Comparison of ENCODE assay signal across 8 cellular contexts in genomic region chr16:84526794-84527485, GRCh38. TPM values are rescaled to one million over a fixed set of nuclear protein-coding genes. Genes with fewer than 3 reads are reported as not detected.
DNase-seq lines count a peak whose midpoint lies in the region.

No MANE protein-coding gene starts in this region.

- H3K9me3 ChIP-seq in SJCRH30 (replicated peaks) (no peaks in the 10 kb centered on the region; the same call in 1 of the 2 replicates), neuronal stem cell (replicated peaks in 1 of 2; ENCODE audit: control insufficient read depth in 2 of 2, insufficient read depth in 1 of 2, low read depth in 1 of 2, low read length in 2 of 2) (peaks cover 16 to 18% of the 10 kb centered on the region in 2 donors)

- no peak overlapping the region for H3K4me3 ChIP-seq in ACC112 (ENCODE audit: low read depth, low read length)
- peak overlapping the region; percentile 46 for H3K4me3 ChIP-seq in SJCRH30
- no peak overlapping the region for H3K4me3 ChIP-seq in neuronal stem cell (ENCODE audit: low read length in 2 of 2)

- H3K79me1 ChIP-seq in neuronal stem cell (ENCODE audit: low read depth, low read length) = no peaks in the 10 kb centered on the region

- no peaks in the 10 kb centered on the region for H3K79me2 ChIP-seq in ACC112 (ENCODE audit: control insufficient read depth, insufficient read depth, low read length, unreplicated experiment)

- H2BK12ac ChIP-seq in neuronal stem cell (ENCODE audit: low read length) = no peak overlapping the region

- H3K27me3 ChIP-seq in ACC112 (ENCODE audit: insufficient read depth, low read length) (no peaks in the 10 kb centered on the region), SJCRH30 (no peaks in the 10 kb centered on the region), neuronal stem cell (ENCODE audit: control insufficient read depth in 3 of 3, insufficient read depth in 3 of 3, low read depth in 1 of 3, low read length in 3 of 3) (no peaks in the 10 kb centered on the region)

- H2AFZ ChIP-seq in ACC112 (ENCODE audit: low read length, unreplicated experiment) = peak overlapping the region; percentile 65
- H2AFZ ChIP-seq in neuronal stem cell (ENCODE audit: low read length) = peak overlapping the region; percentile 84

- no peak overlapping the region for H4K8ac ChIP-seq in neuronal stem cell (ENCODE audit: low read depth, low read length)

- no CpG with 5 or more reads among the region's 25 CpGs for WGBS in neuronal stem cell (ENCODE audit: extremely low coverage in 2 of 2, insufficient read length in 2 of 2, insufficient replicate concordance in 1 of 2), 2 donors

- H3K18ac ChIP-seq in neuronal stem cell (ENCODE audit: low read length) = peak overlapping the region; percentile 93

- H3K36me3 ChIP-seq in ACC112 (ENCODE audit: insufficient read depth, low read length) = no peaks in the 10 kb centered on the region
- H3K36me3 ChIP-seq in SJCRH30 = no peaks in the 10 kb centered on the region
- no peaks in the 10 kb centered on the region for H3K36me3 ChIP-seq in neuronal stem cell (replicated peaks in 1 of 2; ENCODE audit: control insufficient read depth in 2 of 2, insufficient read depth in 2 of 2, low read length in 2 of 2)

- H3K23ac ChIP-seq in neuronal stem cell (ENCODE audit: low read depth, low read length, poor library complexity) = no peak overlapping the region

- H2AK5ac ChIP-seq in neuronal stem cell (ENCODE audit: low read depth, low read length) = peak overlapping the region; percentile 29

- peak overlapping the region; percentile 68 for H2BK5ac ChIP-seq in neuronal stem cell (ENCODE audit: low read length)

- H3K9ac ChIP-seq in neuronal stem cell (ENCODE audit: low read depth, low read length, poor library complexity) = peak overlapping the region; percentile 53

- H3K27ac ChIP-seq in ACC112 (ENCODE audit: low read depth, low read length) = no peak overlapping the region
- H3K27ac ChIP-seq in SJCRH30 = peak overlapping the region; percentile 68
- peak overlapping the region; percentile 75 for H3K27ac ChIP-seq in neuronal stem cell (replicated peaks; ENCODE audit: low read length)

- H3K4me2 ChIP-seq in neuronal stem cell (ENCODE audit: insufficient read depth, low read length, poor library complexity, severe bottlenecking) = no peak overlapping the region

- H4K91ac ChIP-seq in neuronal stem cell (ENCODE audit: low read depth, low read length, poor library complexity) = peak overlapping the region; percentile 44

- H3K4ac ChIP-seq in neuronal stem cell (ENCODE audit: low read length) = no peak overlapping the region

- DNase-seq in SJCRH30 = peak; percentile 78 to 79
- peak; percentile 61 for DNase-seq in fibroblast of peridontal ligament (ENCODE audit: extremely low read depth)
- peak; percentile 44 for DNase-seq in neuronal stem cell (ENCODE audit: low spot score)
- no peak for DNase-seq in putamen (ENCODE audit: low spot score)
- DNase-seq in NCI-H345 treated with DMSO at 0.1 percent for 48 hours (lab: John Stamatoyannopoulos, UW; ENCODE audit: unreplicated experiment) = no peak
- no peak for DNase-seq in DMS53 treated with DMSO at 0.1 percent for 48 hours (lab: John Stamatoyannopoulos, UW; ENCODE audit: unreplicated experiment)
- no peak for DNase-seq in activated CD4-positive, alpha-beta T cell treated with anti-CD3 and anti-CD28 coated beads, Interleukin-2, amount 50 U/mL, for 1 hour

- H3K14ac ChIP-seq in neuronal stem cell (ENCODE audit: low read length) = no peak overlapping the region

- no peak overlapping the region for H2BK15ac ChIP-seq in neuronal stem cell (ENCODE audit: low read length)

- H3K4me1 ChIP-seq in ACC112 (ENCODE audit: control insufficient read depth, insufficient read depth, low read length, unreplicated experiment) (peaks cover 13% of the 10 kb centered on the region), SJCRH30 (peaks cover 4% of the 10 kb centered on the region; the same call in 1 of the 2 replicates), neuronal stem cell (ENCODE audit: control insufficient read depth in 2 of 2, insufficient read depth in 1 of 2, low read depth in 1 of 2, low read length in 2 of 2) (peaks cover 16 to 24% of the 10 kb centered on the region in 2 donors)

- H2BK120ac ChIP-seq in neuronal stem cell (ENCODE audit: low read depth, low read length) = peak overlapping the region; percentile 30

RNA-seq across cellular contexts. Expression of gene MEAK7, which starts 22.5 kb away (rescaled TPM):
- 4.8 and 5.1 TPM in 2 replicates for total RNA-seq in SJCRH30 (2014; rRNA removed; shearing (Covaris generic))
- polyA plus RNA-seq in neuronal stem cell (2013, experiment 1 of 2) = 8.0 TPM
- polyA plus RNA-seq in neuronal stem cell (2013, experiment 2 of 2) = 8.4 TPM

Comparison
In these comparisons a context has a peak if more than half of its experiments do, and no peak if none do; other contexts are left out.
1. DNase-seq: peak in SJCRH30 (2 of 2), fibroblast of peridontal ligament (single experiment) and neuronal stem cell (single experiment); none in putamen (single experiment), NCI-H345 treated with DMSO at 0.1 percent for 48 hours (single experiment), DMS53 treated with DMSO at 0.1 percent for 48 hours (single experiment) and activated CD4-positive, alpha-beta T cell treated with anti-CD3 and anti-CD28 coated beads, Interleukin-2, amount 50 U/mL, for 1 hour (single experiment).